8 cellular contexts compared by ENCODE assay signal in genomic region chr9:89919171-89919681, GRCh38.
A peak's percentile ranks its signal among the peaks of the same experiment; 100 is the strongest.
DNase-seq lines count a peak whose midpoint lies in the region; ATAC-seq and TF ChIP-seq lines count a peak whose summit lies in the region.

No MANE protein-coding gene starts in this region.

- no peak overlapping the region for H3K4me2 ChIP-seq in Karpas-422 (ENCODE audit: low read depth, low read length, poor library complexity, severe bottlenecking)

- TF ChIP-seq CTCF in GM06990 (IDR thresholded peaks at IDR 0.05; ENCODE audit: insufficient read depth, low read length, poor library complexity, severe bottlenecking) = peak; percentile 58

- H3K36me3 ChIP-seq in GM06990 (ENCODE audit: control insufficient read depth, insufficient read depth, low read length) = no peaks in the 10 kb centered on the region
- H3K36me3 ChIP-seq in Karpas-422 (ENCODE audit: insufficient read depth, low read length) = no peaks in the 10 kb centered on the region

- H3K4me3 ChIP-seq in GM06990 (replicated peaks; ENCODE audit: low read depth, low read length) (no peak overlapping the region), Karpas-422 (ENCODE audit: low read length) (no peak overlapping the region), right cardiac atrium (ENCODE audit: low read length) (no peak overlapping the region)

- H3K27ac ChIP-seq in Karpas-422 (ENCODE audit: low read length) (no peak overlapping the region), right cardiac atrium (ENCODE audit: low read length) (no peak overlapping the region)

- DNase-seq in GM06990 (ENCODE audit: extremely low read depth, insufficient read length) (peak; percentile 22), Karpas-422 (peak; percentile 80), right cardiac atrium (peak in 1 of 3 donors; percentile 64), AG08395 (ENCODE audit: low spot score) (no peak)
- peak; percentile 45 to 58 for DNase-seq in activated CD4-positive, alpha-beta T cell treated with anti-CD3 and anti-CD28 coated beads, Interleukin-2, amount 50 U/mL, for 48 hours
- peak; percentile 24 to 30 for DNase-seq in stimulated activated CD8-positive, alpha-beta memory T cell treated with anti-CD3 and anti-CD28 coated beads, Interleukin-15, amount 100 ng/mL, for 48 hours (ENCODE audit: low read depth in 2 of 2)

- WGBS in right cardiac atrium = 55% methylated on average over 12 of the region's 12 CpGs

- H3K4me1 ChIP-seq in Karpas-422 (ENCODE audit: low read length) = no peaks in the 10 kb centered on the region
- no peaks in the 10 kb centered on the region for H3K4me1 ChIP-seq in right cardiac atrium (ENCODE audit: control insufficient read depth, insufficient read depth, low read length)

- H3K9ac ChIP-seq in Karpas-422 (ENCODE audit: low read length) = no peak overlapping the region

- H2AFZ ChIP-seq in Karpas-422 (ENCODE audit: low read length) = no peak overlapping the region

- H3K9me2 ChIP-seq in Karpas-422 (replicated peaks; ENCODE audit: insufficient read depth, low read length) = no peaks in the 10 kb centered on the region

- H3K79me2 ChIP-seq in Karpas-422 (ENCODE audit: low read length) = no peaks in the 10 kb centered on the region

- ATAC-seq in right cardiac atrium (peak; percentile 77 to 90), HG03175 (IDR thresholded peaks at IDR 0.05; ENCODE audit: unreplicated experiment) (no peak), GM19397 (IDR thresholded peaks at IDR 0.05; ENCODE audit: unreplicated experiment) (no peak)

- intact Hi-C loops in right cardiac atrium (cut with DNase I) = loop anchor here in 2 of 4 donors (5.0 kb wide), 1 partner anchor 317 kb away; no protein-coding TSS in a partner anchor

- H3K9me3 ChIP-seq in Karpas-422 (ENCODE audit: low read length) (no peaks in the 10 kb centered on the region), right cardiac atrium (ENCODE audit: control insufficient read depth, low read length) (no peaks in the 10 kb centered on the region)

- H3K27me3 ChIP-seq in GM06990 (replicated peaks; ENCODE audit: control insufficient read depth, insufficient read depth, low read length) (peaks cover 3% of the 10 kb centered on the region), Karpas-422 (ENCODE audit: low read length) (no peaks in the 10 kb centered on the region), right cardiac atrium (ENCODE audit: control insufficient read depth, insufficient read depth) (no peaks in the 10 kb centered on the region)

- no peaks in the 10 kb centered on the region for H4K20me1 ChIP-seq in Karpas-422 (ENCODE audit: insufficient read depth, low read depth, low read length)

Comparison
In these comparisons a context has a peak if more than half of its experiments do, and no peak if none do; other contexts are left out.
1. ATAC-seq: peak in right cardiac atrium (2 of 2); none in HG03175 (single experiment) and GM19397 (single experiment).